In genomic region chr10:61900829-61901783, GRCh38 we compare ENCODE assay signal across 8 cellular contexts. TPM values are rescaled to one million over a fixed set of nuclear protein-coding genes. Genes with fewer than 3 reads are reported as not detected.
DNase-seq lines count a peak whose midpoint lies in the region; ATAC-seq and TF ChIP-seq lines count a peak whose summit lies in the region.

Gene ARID5B, plus strand, starts transcription at chr10:61901699. Its CDS starts 11 bp downstream, at chr10:61901710.

- no peak for ATAC-seq in HG02571 (IDR thresholded peaks at IDR 0.05; ENCODE audit: unreplicated experiment)

- H3K9me3 ChIP-seq in mesodermal cell (ENCODE audit: control insufficient read depth, low read length): no peaks in the 10 kb centered on the region
- H3K9me3 ChIP-seq in stomach smooth muscle (ENCODE audit: control insufficient read depth in 2 of 2, low read length in 2 of 2): no peaks in the 10 kb centered on the region

- peak within 1 kb of the TSS; percentile 97 for H3K27ac ChIP-seq in mesodermal cell (ENCODE audit: low read depth, low read length, severe bottlenecking)
- H3K27ac ChIP-seq in stomach smooth muscle (ENCODE audit: low read length): peak within 1 kb of the TSS; percentile 75

- peaks cover 33% of the 10 kb centered on the region for H3K4me1 ChIP-seq in mesodermal cell (ENCODE audit: control insufficient read depth, insufficient read depth, low read length, poor library complexity, severe bottlenecking)
- peaks cover 20% of the 10 kb centered on the region for H3K4me1 ChIP-seq in stomach smooth muscle (ENCODE audit: control insufficient read depth, insufficient read depth, low read length)

- no peaks in the 10 kb centered on the region for H3K36me3 ChIP-seq in mesodermal cell (ENCODE audit: control insufficient read depth, insufficient read depth, low read length)
- no peaks in the 10 kb centered on the region for H3K36me3 ChIP-seq in stomach smooth muscle (ENCODE audit: control insufficient read depth in 2 of 2, insufficient read depth in 2 of 2, low read length in 2 of 2)

- 0 to 3% methylated on average over 10 to 12 of the region's 34 CpGs for WGBS in mesodermal cell (ENCODE audit: insufficient coverage in 2 of 2), 2 experiments

- H3K27me3 ChIP-seq in stomach smooth muscle (ENCODE audit: control insufficient read depth in 1 of 2, insufficient read depth in 2 of 2, low read length in 2 of 2): no peaks in the 10 kb centered on the region

- TF ChIP-seq POLR2A in GM18526 (IDR thresholded peaks at IDR 0.05; ENCODE audit: extremely low read depth, insufficient read length) (peak; percentile 47), erythroblast (IDR thresholded peaks at IDR 0.05; ENCODE audit: low read length) (no peak)

- H3K4me3 ChIP-seq in mesodermal cell (ENCODE audit: extremely low read depth, insufficient read depth, low read length, poor library complexity, severe bottlenecking) (peak within 1 kb of the TSS; percentile 71), stomach smooth muscle (ENCODE audit: low read length in 2 of 2) (peak within 1 kb of the TSS; percentile 92 to 95)

- DNase-seq in AG08395 (ENCODE audit: low spot score) (peak; percentile 52), NCI-H69 (lab: John Stamatoyannopoulos, UW) (peak; percentile 86), erythroblast (lab: John Stamatoyannopoulos, UW) (peak; percentile 56 to 70)
- peak; percentile 45 for DNase-seq in activated T-cell treated with anti-CD3 and anti-CD28 coated beads, Interleukin-2, amount 50 U/mL, for 1 hour

- H3K9ac ChIP-seq in stomach smooth muscle (ENCODE audit: low read length in 2 of 2): peak within 1 kb of the TSS; percentile 85 to 91

RNA-seq across cellular contexts. Expression of gene ARID5B, which starts in this region (rescaled TPM):
- polyA plus RNA-seq in mesodermal cell (2013, experiment 1 of 2): 15.7 TPM
- polyA plus RNA-seq in mesodermal cell (2013, experiment 2 of 2): 13.2 TPM
